In genomic region chr11:21636561-21636960, GRCh38 we compare ENCODE assay signal across 22 cellular contexts.
"Had no signal": no experiment of that assay in that cellular context is flagged by ENCODE, and none has a peak within 500 bp of the region (broad histone marks: within the 10 kb centered on the region; RNA-seq: fewer than 3 reads in every experiment).

No MANE protein-coding gene starts in this region.

- H3K4me1 Mint-ChIP-seq: immature natural killer cell; naive thymus-derived CD4-positive, alpha-beta T cell; stimulated activated memory B cell treated with anti-CD40 and anti-IgM and Interleukin-4, amounts not matched to agents 10 μg/mL and 1 μg/mL and 100 μg/mL, for 72 hours; stimulated activated naive CD8-positive, alpha-beta T cell treated with anti-CD3 and anti-CD28 coated beads, Interleukin-15, amount 100 ng/mL, for 72 hours had no signal

- H3K27me3 Mint-ChIP-seq: naive thymus-derived CD4-positive, alpha-beta T cell; natural killer cell treated with Interleukin-12 subunit alpha and Interleukin-12 subunit beta and Interleukin-15 and Interleukin-18, amount 100 ng/mL, for 72 hours; progenitor cell of endocrine pancreas; stimulated activated memory B cell treated with anti-CD40 and anti-IgM and Interleukin-4, amounts not matched to agents 10 μg/mL and 1 μg/mL and 100 μg/mL, for 72 hours; stimulated activated naive CD8-positive, alpha-beta T cell treated with anti-CD3 and anti-CD28 coated beads, Interleukin-15, amount 100 ng/mL, for 72 hours; type B pancreatic cell had no signal

- H3K9me3 Mint-ChIP-seq: mesothelial cell of epicardium; stimulated activated memory B cell treated with anti-CD40 and anti-IgM and Interleukin-4, amounts not matched to agents 10 μg/mL and 1 μg/mL and 100 μg/mL, for 72 hours; stimulated activated naive CD8-positive, alpha-beta T cell treated with anti-CD3 and anti-CD28 coated beads, Interleukin-15, amount 100 ng/mL, for 72 hours; type B pancreatic cell had no signal

- DNase-seq: immature natural killer cell; kidney; left ventricle myocardium inferior; mesendoderm; naive thymus-derived CD4-positive, alpha-beta T cell; ovary; right lobe of liver; stimulated activated CD4-positive, alpha-beta T cell treated with anti-CD3 and anti-CD28 coated beads, Interleukin-1b, Interleukin-23, amount 100 ng/mL, for 48 hours; stimulated activated CD4-positive, alpha-beta T cell treated with anti-CD3 and anti-CD28 coated beads, Interleukin-2, amount 100 ng/mL, for 48 hours; stimulated activated CD4-positive, alpha-beta T cell treated with anti-CD3 and anti-CD28 coated beads, Interleukin-4, amount 100 ng/mL, for 4 hours; stimulated activated CD8-positive, alpha-beta memory T cell treated with anti-CD3 and anti-CD28 coated beads, Interleukin-4, amount 100 ng/mL, for 48 hours; stimulated activated naive CD4-positive, alpha-beta T cell treated with Interleukin-2 at 50 U/mL for 16 hours; stimulated activated naive CD8-positive, alpha-beta T cell treated with anti-CD3 and anti-CD28 coated beads, Interleukin-15, amount 100 ng/mL, for 72 hours; substantia nigra; uterus had no signal

- H3K36me3 Mint-ChIP-seq: immature natural killer cell; mesothelial cell of epicardium; naive thymus-derived CD4-positive, alpha-beta T cell; natural killer cell treated with Interleukin-12 subunit alpha and Interleukin-12 subunit beta and Interleukin-15 and Interleukin-18, amount 100 ng/mL, for 72 hours; stimulated activated memory B cell treated with anti-CD40 and anti-IgM and Interleukin-4, amounts not matched to agents 10 μg/mL and 1 μg/mL and 100 μg/mL, for 72 hours; type B pancreatic cell had no signal

- ATAC-seq: naive thymus-derived CD4-positive, alpha-beta T cell; natural killer cell treated with Interleukin-12 subunit alpha and Interleukin-12 subunit beta and Interleukin-15 and Interleukin-18, amount 100 ng/mL, for 72 hours; right lobe of liver; stimulated activated memory B cell treated with anti-CD40 and anti-IgM and Interleukin-4, amounts not matched to agents 10 μg/mL and 1 μg/mL and 100 μg/mL, for 72 hours; stimulated activated naive CD8-positive, alpha-beta T cell treated with anti-CD3 and anti-CD28 coated beads, Interleukin-15, amount 100 ng/mL, for 72 hours had no signal

- H3K27ac Mint-ChIP-seq: immature natural killer cell; mesothelial cell of epicardium; naive thymus-derived CD4-positive, alpha-beta T cell; natural killer cell treated with Interleukin-12 subunit alpha and Interleukin-12 subunit beta and Interleukin-15 and Interleukin-18, amount 100 ng/mL, for 72 hours; progenitor cell of endocrine pancreas; stimulated activated memory B cell treated with anti-CD40 and anti-IgM and Interleukin-4, amounts not matched to agents 10 μg/mL and 1 μg/mL and 100 μg/mL, for 72 hours; stimulated activated naive CD8-positive, alpha-beta T cell treated with anti-CD3 and anti-CD28 coated beads, Interleukin-15, amount 100 ng/mL, for 72 hours; type B pancreatic cell had no signal

- H3K4me3 Mint-ChIP-seq: immature natural killer cell; mesothelial cell of epicardium; naive thymus-derived CD4-positive, alpha-beta T cell; natural killer cell treated with Interleukin-12 subunit alpha and Interleukin-12 subunit beta and Interleukin-15 and Interleukin-18, amount 100 ng/mL, for 72 hours; stimulated activated memory B cell treated with anti-CD40 and anti-IgM and Interleukin-4, amounts not matched to agents 10 μg/mL and 1 μg/mL and 100 μg/mL, for 72 hours; stimulated activated naive CD8-positive, alpha-beta T cell treated with anti-CD3 and anti-CD28 coated beads, Interleukin-15, amount 100 ng/mL, for 72 hours; type B pancreatic cell had no signal

- H3K27ac ChIP-seq: left ventricle myocardium inferior, ovary, right atrium auricular region, right lobe of liver, tibial nerve, uterus had no signal
